ENCODE assay signal across 13 cellular contexts in genomic region chr6:132085731-132086130, GRCh38.
DNase-seq lines count a peak whose midpoint lies in the region; ATAC-seq, FAIRE-seq and TF ChIP-seq lines count a peak whose summit lies in the region.
"Had no signal": no experiment of that assay in that cellular context is flagged by ENCODE, and none has a peak within 500 bp of the region (broad histone marks: within the 10 kb centered on the region; RNA-seq: fewer than 3 reads in every experiment).

No MANE protein-coding gene starts in this region.

- peak overlapping the region; percentile 64 to 77 for H3K18ac ChIP-seq in mesenchymal stem cell (ENCODE audit: low read depth in 1 of 2, low read length in 2 of 2)

- no peak overlapping the region for H2BK15ac ChIP-seq in mesenchymal stem cell (ENCODE audit: low read depth, poor library complexity, severe bottlenecking)

- H4K8ac ChIP-seq in mesenchymal stem cell (ENCODE audit: low read length) = peak overlapping the region; percentile 89

- H3K9ac ChIP-seq in GM23248 = peak overlapping the region; percentile 53; the same call in 1 of the 2 replicates
- peak overlapping the region; percentile 79 for H3K9ac ChIP-seq in astrocyte (ENCODE audit: low read length)
- H3K9ac ChIP-seq in mesenchymal stem cell (ENCODE audit: low read length) = no peak overlapping the region
- no peak overlapping the region for H3K9ac ChIP-seq in neural progenitor cell

- H3K27ac ChIP-seq in A549 = peak overlapping the region in 1 of 2 experiments; percentile 57; a peak in 3 of 6 replicates
- peak overlapping the region; percentile 97 for H3K27ac ChIP-seq in GM23248
- H3K27ac ChIP-seq in astrocyte (ENCODE audit: low read depth, low read length) = peak overlapping the region; percentile 94
- H3K27ac ChIP-seq in mesenchymal stem cell (ENCODE audit: low read length, poor library complexity, severe bottlenecking) = peak overlapping the region; percentile 97
- peak overlapping the region in 2 of 4 donors; percentile 38 to 52 for H3K27ac ChIP-seq in pancreas
- no peak overlapping the region for H3K27ac ChIP-seq in neural progenitor cell

- H3F3A ChIP-seq in GM23248 (ENCODE audit: insufficient read depth) (peaks cover 28% of the 10 kb centered on the region), neural progenitor cell (ENCODE audit: low read depth) (no peaks in the 10 kb centered on the region)

- no peak for TF ChIP-seq CTCF in A549 (IDR thresholded peaks at IDR 0.05)
- no peak for TF ChIP-seq CTCF in astrocyte (IDR thresholded peaks at IDR 0.05; ENCODE audit: insufficient read depth, low read depth, low read length)
- TF ChIP-seq CTCF in pancreas (IDR thresholded peaks at IDR 0.05) = no peak
- TF ChIP-seq CTCF in neural progenitor cell (IDR thresholded peaks at IDR 0.05) = no peak

- H3K14ac ChIP-seq in mesenchymal stem cell (ENCODE audit: low read length in 2 of 2) = no peak overlapping the region

- H4K20me1 ChIP-seq in GM23248 (ENCODE audit: insufficient read depth) (no peaks in the 10 kb centered on the region), astrocyte (ENCODE audit: insufficient read depth, low read length) (no peaks in the 10 kb centered on the region), neural progenitor cell (ENCODE audit: low read depth) (no peaks in the 10 kb centered on the region)

- H3K23ac ChIP-seq in mesenchymal stem cell (ENCODE audit: low read length in 2 of 2) = no peak overlapping the region

- in situ Hi-C loops in GM23248 (cut with MboI) = no loop called here

- peak overlapping the region; percentile 89 to 91 for H2BK12ac ChIP-seq in mesenchymal stem cell (ENCODE audit: low read length in 2 of 2)

- H3K79me2 ChIP-seq in GM23248 (ENCODE audit: insufficient read depth) = no peaks in the 10 kb centered on the region
- no peaks in the 10 kb centered on the region for H3K79me2 ChIP-seq in astrocyte (ENCODE audit: insufficient read depth, low read length)
- no peaks in the 10 kb centered on the region for H3K79me2 ChIP-seq in neural progenitor cell (ENCODE audit: low read depth)

- H2AK5ac ChIP-seq in mesenchymal stem cell (ENCODE audit: low read length, severe bottlenecking) = peak overlapping the region; percentile 82

- intact Hi-C loops in pancreas (cut with DNase I) = no loop called here

- peak overlapping the region in 1 of 2 experiments; percentile 38 for H3K4ac ChIP-seq in mesenchymal stem cell (ENCODE audit: low read depth in 1 of 2, low read length in 2 of 2)

- peak overlapping the region; percentile 83 for H2BK5ac ChIP-seq in mesenchymal stem cell (ENCODE audit: low read depth, low read length, poor library complexity, severe bottlenecking)

- TF ChIP-seq POLR2A in A549 (IDR thresholded peaks at IDR 0.05; ENCODE audit: low read length) = no peak

- H3K27me3 Mint-ChIP-seq in astrocyte (ENCODE audit: low read depth, unreplicated experiment) (no peaks in the 10 kb centered on the region), neural progenitor cell (ENCODE audit: insufficient read depth, low read depth) (peaks cover 2% of the 10 kb centered on the region)
- H3K27me3 Mint-ChIP-seq: activated CD4-positive, alpha-beta T cell treated with anti-CD3 and anti-CD28 coated beads for 36 hours had no signal

- no peak overlapping the region for H3K4me3 Mint-ChIP-seq in astrocyte (ENCODE audit: unreplicated experiment)
- no peak overlapping the region for H3K4me3 Mint-ChIP-seq in neural progenitor cell
- H3K4me3 Mint-ChIP-seq: activated CD4-positive, alpha-beta T cell treated with anti-CD3 and anti-CD28 coated beads for 36 hours; neural crest cell had no signal

- H3K9me3 Mint-ChIP-seq in astrocyte (ENCODE audit: unreplicated experiment) (peaks cover 2% of the 10 kb centered on the region), neural progenitor cell (peaks cover 2% of the 10 kb centered on the region)
- H3K9me3 Mint-ChIP-seq: neural crest cell had no signal

- H3K4me1 Mint-ChIP-seq in astrocyte (ENCODE audit: low read depth, unreplicated experiment) (peaks cover 48% of the 10 kb centered on the region), neural progenitor cell (peaks cover 14% of the 10 kb centered on the region)
- H3K4me1 Mint-ChIP-seq: activated CD4-positive, alpha-beta T cell treated with anti-CD3 and anti-CD28 coated beads for 36 hours had no signal

- H3K79me1 ChIP-seq in mesenchymal stem cell (replicated peaks; ENCODE audit: low read length, poor library complexity, severe bottlenecking) = no peaks in the 10 kb centered on the region

- no peaks in the 10 kb centered on the region for H3K36me3 ChIP-seq in GM23248 (ENCODE audit: low read depth)
- H3K36me3 ChIP-seq in astrocyte (ENCODE audit: insufficient read depth, low read length) = no peaks in the 10 kb centered on the region
- no peaks in the 10 kb centered on the region for H3K36me3 ChIP-seq in mesenchymal stem cell (ENCODE audit: control insufficient read depth in 1 of 2, insufficient read depth in 2 of 2, low read depth in 1 of 2, low read length in 2 of 2)
- no peaks in the 10 kb centered on the region for H3K36me3 ChIP-seq in pancreas
- no peaks in the 10 kb centered on the region for H3K36me3 ChIP-seq in neural progenitor cell

- peak overlapping the region; percentile 100 for H3K27ac Mint-ChIP-seq in astrocyte (ENCODE audit: unreplicated experiment)
- H3K27ac Mint-ChIP-seq in neural progenitor cell = no peak overlapping the region
- H3K27ac Mint-ChIP-seq: activated CD4-positive, alpha-beta T cell treated with anti-CD3 and anti-CD28 coated beads for 36 hours had no signal

- peak overlapping the region; percentile 49; the same call in 2 of the 3 replicates for H3K4me2 ChIP-seq in A549
- H3K4me2 ChIP-seq in GM23248 (ENCODE audit: unreplicated experiment) = peak overlapping the region; percentile 34
- H3K4me2 ChIP-seq in astrocyte (ENCODE audit: low read length) = peak overlapping the region; percentile 59
- no peak overlapping the region for H3K4me2 ChIP-seq in mesenchymal stem cell (ENCODE audit: low read length, poor library complexity, severe bottlenecking)
- no peak overlapping the region for H3K4me2 ChIP-seq in neural progenitor cell

- H3K4me1 ChIP-seq in A549 (peaks cover 20% of the 10 kb centered on the region), GM23248 (ENCODE audit: insufficient read depth) (peaks cover 48% of the 10 kb centered on the region), astrocyte (ENCODE audit: insufficient read depth, low read length) (peaks cover 22% of the 10 kb centered on the region), mesenchymal stem cell (ENCODE audit: control insufficient read depth, insufficient read depth, low read depth, low read length) (peaks cover 7% of the 10 kb centered on the region), pancreas (no peaks in the 10 kb centered on the region), neural progenitor cell (no peaks in the 10 kb centered on the region)

- H2AFZ ChIP-seq in GM23248 (no peak overlapping the region), astrocyte (ENCODE audit: low read depth, low read length) (no peak overlapping the region), mesenchymal stem cell (ENCODE audit: low read depth, low read length) (no peak overlapping the region), neural progenitor cell (replicated peaks) (no peak overlapping the region)

- TF ChIP-seq RAD21 in A549 (conservative IDR thresholded peaks at IDR 0.05 in 1 of 2, IDR thresholded peaks at IDR 0.05 in 1 of 2) = no peak

- no peak for ATAC-seq in A549
- ATAC-seq in pancreas = no peak
- ATAC-seq: activated CD4-positive, alpha-beta T cell treated with anti-CD3 and anti-CD28 coated beads for 36 hours had no signal

- FAIRE-seq in A549 (lab: Jason Lieb, UNC) (no peak), astrocyte (lab: Jason Lieb, UNC) (peak; percentile 56), pancreas (lab: Jason Lieb, UNC) (no peak)

- H3K4me3 ChIP-seq in A549 = no peak overlapping the region
- no peak overlapping the region for H3K4me3 ChIP-seq in GM23248
- H3K4me3 ChIP-seq in astrocyte (ENCODE audit: insufficient read depth, low read depth, low read length) = no peak overlapping the region
- H3K4me3 ChIP-seq in mesenchymal stem cell (ENCODE audit: insufficient read depth in 1 of 2, low read depth in 1 of 2, low read length in 2 of 2) = no peak overlapping the region
- no peak overlapping the region for H3K4me3 ChIP-seq in pancreas
- no peak overlapping the region for H3K4me3 ChIP-seq in neural progenitor cell

- DNase-seq in A549 (ENCODE audit: low read depth in 1 of 2, low spot score in 1 of 2) = no peak
- no peak for DNase-seq in GM23248
- DNase-seq in astrocyte (ENCODE audit: low read depth) = no peak
- peak; percentile 47 for DNase-seq in mesenchymal stem cell
- no peak for DNase-seq in stimulated activated CD4-positive, alpha-beta T cell treated with anti-CD3 and anti-CD28 coated beads, Interleukin-12 subunit alpha, Interleukin-12 subunit beta, amount 100 ng/mL, for 4 hours
- no peak for DNase-seq in pancreas
- no peak for DNase-seq in NCI-H2227 (lab: John Stamatoyannopoulos, UW; ENCODE audit: unreplicated experiment)
- DNase-seq in neural progenitor cell (ENCODE audit: low spot score) = no peak
- DNase-seq: activated CD4-positive, alpha-beta T cell treated with anti-CD3 and anti-CD28 coated beads for 36 hours; activated gamma-delta T cell; hippocampal formation; stimulated activated CD4-positive, alpha-beta T cell treated with anti-CD3 and anti-CD28 coated beads, Interleukin-2, amount 100 ng/mL, for 48 hours had no signal

- CTCF ChIA-PET in A549 (lab: Yijun Ruan, JAX) = interaction anchor here (0.8 kb wide), 1 partner anchor 171 kb away, joined by 4 read pairs; no protein-coding TSS in a partner anchor

- no peaks in the 10 kb centered on the region for H3K9me2 ChIP-seq in GM23248 (ENCODE audit: insufficient read depth)

- TF ChIP-seq EP300 in A549 (IDR thresholded peaks at IDR 0.05) = no peak

- H3K36me3 Mint-ChIP-seq in astrocyte (ENCODE audit: low read depth, unreplicated experiment) (no peaks in the 10 kb centered on the region), neural progenitor cell (peaks cover 1% of the 10 kb centered on the region)

- H3K9me3 ChIP-seq in A549 = no peaks in the 10 kb centered on the region; the same call in 2 of the 3 replicates
- no peaks in the 10 kb centered on the region for H3K9me3 ChIP-seq in GM23248 (ENCODE audit: low read depth)
- no peaks in the 10 kb centered on the region for H3K9me3 ChIP-seq in astrocyte (ENCODE audit: insufficient read depth, low read depth, low read length)
- H3K9me3 ChIP-seq in mesenchymal stem cell (ENCODE audit: control insufficient read depth, low read length) = no peaks in the 10 kb centered on the region
- no peaks in the 10 kb centered on the region for H3K9me3 ChIP-seq in pancreas
- no peaks in the 10 kb centered on the region for H3K9me3 ChIP-seq in neural progenitor cell (ENCODE audit: low read depth)

- H4K91ac ChIP-seq in mesenchymal stem cell (ENCODE audit: low read length) = peak overlapping the region; percentile 92

- no peaks in the 10 kb centered on the region for H3K27me3 ChIP-seq in GM23248 (replicated peaks; ENCODE audit: insufficient read depth)
- no peaks in the 10 kb centered on the region for H3K27me3 ChIP-seq in astrocyte (ENCODE audit: insufficient read depth, low read length)
- no peaks in the 10 kb centered on the region for H3K27me3 ChIP-seq in mesenchymal stem cell (ENCODE audit: control insufficient read depth in 1 of 2, insufficient read depth in 1 of 2, low read length in 2 of 2)
- no peaks in the 10 kb centered on the region for H3K27me3 ChIP-seq in pancreas
- no peaks in the 10 kb centered on the region for H3K27me3 ChIP-seq in neural progenitor cell

- 73% methylated on average over 5 of the region's 5 CpGs for WGBS in A549 (ENCODE audit: missing lambda C conversion rate)
- 70 to 72% methylated on average over 5 of the region's 5 CpGs for WGBS in GM23248 (ENCODE audit: low coverage in 1 of 2, low lambda C conversion rate in 2 of 2, missing lambda C conversion rate in 2 of 2), 2 experiments
- WGBS in mesenchymal stem cell = 56% methylated on average over 5 of the region's 5 CpGs
- 62 to 70% methylated on average over 5 of the region's 5 CpGs for WGBS in pancreas, 2 donors

- POLR2A ChIA-PET in A549 (lab: Yijun Ruan, JAX) = interaction anchor here (1.3 to 2.0 kb wide), 2 partner anchors 14 to 134 kb away, joined by 4 to 10 read pairs; partner anchors contain the start of gene CCN2

- H2BK120ac ChIP-seq in mesenchymal stem cell (ENCODE audit: low read depth, low read length) = peak overlapping the region; percentile 73

Comparison
In these comparisons a context has a peak if more than half of its experiments do, and no peak if none do; other contexts are left out.
1. H3K4me2 ChIP-seq: peak in A549 (single experiment), GM23248 (single experiment) and astrocyte (single experiment); none in mesenchymal stem cell (single experiment) and neural progenitor cell (single experiment).
2. H3K9ac ChIP-seq: peak in GM23248 (single experiment) and astrocyte (single experiment); none in mesenchymal stem cell (single experiment) and neural progenitor cell (single experiment).